Comparison of ENCODE assay signal across 8 cellular contexts in the genomic region with DNA sequence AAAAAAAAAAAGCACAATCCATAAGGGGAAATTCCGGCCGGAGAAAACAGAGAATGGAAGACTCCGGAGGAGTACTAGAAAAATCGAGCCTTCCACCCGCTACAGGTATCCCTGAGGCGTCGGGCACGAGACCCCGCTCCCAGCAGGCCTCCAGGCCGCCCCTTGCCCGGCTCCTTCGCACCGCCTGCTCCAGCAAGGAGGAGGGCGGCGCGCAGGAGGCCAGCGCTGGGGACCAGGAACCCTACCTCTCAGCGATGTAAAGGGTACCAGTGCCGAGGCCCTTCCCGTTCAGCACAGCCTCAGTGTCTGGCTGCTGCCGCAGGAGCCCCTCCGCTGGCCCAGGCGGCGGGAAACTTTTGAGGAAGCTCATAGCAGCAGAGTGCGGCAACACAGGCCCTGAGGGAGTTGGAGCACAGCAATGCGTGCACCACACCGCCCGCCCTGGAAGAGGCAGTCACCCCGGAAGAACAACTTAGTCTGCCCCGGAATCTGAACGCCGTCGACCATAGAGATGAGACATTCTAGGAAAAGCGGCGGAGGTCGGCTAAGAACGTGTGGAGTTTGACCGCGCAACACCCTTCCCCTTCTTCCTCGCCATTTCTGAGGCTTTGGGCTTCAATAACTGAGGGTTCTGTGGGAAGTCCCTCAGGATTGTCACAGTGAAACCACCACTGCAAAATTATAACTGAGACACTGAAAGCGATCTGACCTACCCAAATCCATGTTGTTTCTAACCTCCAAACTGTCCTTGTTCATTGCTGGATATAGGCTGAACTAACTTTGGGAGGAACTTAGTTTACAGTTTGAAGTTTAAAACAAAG. TPM values are rescaled to one million over a fixed set of nuclear protein-coding genes. Genes with fewer than 3 reads are reported as not detected.
DNase-seq lines count a peak whose midpoint lies in the region; ATAC-seq and TF ChIP-seq lines count a peak whose summit lies in the region.

Gene CLNS1A (minus strand): TSS at position 450 of the 821 bp plus-strand sequence. CDS start 80 bp downstream, at position 370.

- WGBS in tibial nerve, 2 donors, result 0 to 2% methylated on average over 28 of the region's 41 CpGs

- H3K27me3 ChIP-seq in SU-DHL-6 (ENCODE audit: low read length), result no peaks in the 10 kb centered on the region
- no peaks in the 10 kb centered on the region for H3K27me3 ChIP-seq in cardiac muscle cell
- H3K27me3 ChIP-seq in parathyroid adenoma (ENCODE audit: control insufficient read depth, insufficient read depth, low read length), result no peaks in the 10 kb centered on the region
- no peaks in the 10 kb centered on the region for H3K27me3 ChIP-seq in tibial nerve

- POLR2A ChIA-PET in GM10248 (lab: Yijun Ruan, JAX), result no interaction called here

- peak; percentile 31 to 62 for TF ChIP-seq POLR2A in tibial nerve (IDR thresholded peaks at IDR 0.05)

- H2AFZ ChIP-seq in SU-DHL-6 (ENCODE audit: low read depth, low read length, severe bottlenecking) (peak within 1 kb of the TSS; percentile 60), parathyroid adenoma (peak within 1 kb of the TSS; percentile 93)

- peak; percentile 95 for ATAC-seq in HG02623 (IDR thresholded peaks at IDR 0.05; ENCODE audit: unreplicated experiment)

- TF ChIP-seq CTCF in GM10248 (IDR thresholded peaks at IDR 0.05; ENCODE audit: control extremely low read depth, extremely low read depth, low read depth, missing control alignments) (no peak), SU-DHL-6 (IDR thresholded peaks at IDR 0.05; ENCODE audit: insufficient read depth, low read length, poor library complexity, severe bottlenecking) (no peak), cardiac muscle cell (IDR thresholded peaks at IDR 0.05; ENCODE audit: low read depth, low read length) (no peak), parathyroid adenoma (IDR thresholded peaks at IDR 0.05) (no peak), tibial nerve (IDR thresholded peaks at IDR 0.05) (no peak)

- peaks cover 6% of the 10 kb centered on the region for H3K4me1 ChIP-seq in cardiac muscle cell (ENCODE audit: low read depth)
- no peaks in the 10 kb centered on the region for H3K4me1 ChIP-seq in parathyroid adenoma
- H3K4me1 ChIP-seq in tibial nerve, result peaks cover 0 to 35% (median 16%) of the 10 kb centered on the region in 4 donors

- H4K20me1 ChIP-seq in SU-DHL-6 (ENCODE audit: low read depth, low read length), result no peaks in the 10 kb centered on the region

- no peaks in the 10 kb centered on the region for H3K9me3 ChIP-seq in SU-DHL-6 (ENCODE audit: insufficient read depth, low read length)
- no peaks in the 10 kb centered on the region for H3K9me3 ChIP-seq in cardiac muscle cell (ENCODE audit: low read depth)
- H3K9me3 ChIP-seq in parathyroid adenoma (ENCODE audit: control insufficient read depth, low read length), result no peaks in the 10 kb centered on the region
- H3K9me3 ChIP-seq in tibial nerve, result no peaks in the 10 kb centered on the region

- CTCF ChIA-PET in GM10248 (lab: Yijun Ruan, JAX), result no interaction called here

- H3K36me3 ChIP-seq in SU-DHL-6 (ENCODE audit: low read length), result no peaks in the 10 kb centered on the region
- H3K36me3 ChIP-seq in cardiac muscle cell, result no peaks in the 10 kb centered on the region
- no peaks in the 10 kb centered on the region for H3K36me3 ChIP-seq in parathyroid adenoma (ENCODE audit: control insufficient read depth, insufficient read depth, low read length)
- no peaks in the 10 kb centered on the region for H3K36me3 ChIP-seq in tibial nerve

- H3K9ac ChIP-seq in SU-DHL-6 (ENCODE audit: low read length), result peak within 1 kb of the TSS; percentile 74
- H3K9ac ChIP-seq in parathyroid adenoma, result peak within 1 kb of the TSS; percentile 46

- H3K4me2 ChIP-seq in SU-DHL-6 (ENCODE audit: low read depth, low read length, poor library complexity, severe bottlenecking) (peak within 1 kb of the TSS; percentile 73), parathyroid adenoma (ENCODE audit: low read length) (peak within 1 kb of the TSS; percentile 77)

- H3K4me3 ChIP-seq in SU-DHL-6 (ENCODE audit: insufficient read depth, low read length, poor library complexity, severe bottlenecking) (peak within 1 kb of the TSS; percentile 70), cardiac muscle cell (peak within 1 kb of the TSS; percentile 98), parathyroid adenoma (ENCODE audit: low read depth, low read length) (peak within 1 kb of the TSS; percentile 88), tibial nerve (peak within 1 kb of the TSS; percentile 63 to 84 (median 82))

- no peaks in the 10 kb centered on the region for H3K9me2 ChIP-seq in SU-DHL-6 (replicated peaks; ENCODE audit: insufficient read depth, low read length)

- H3K27ac ChIP-seq in SU-DHL-6 (ENCODE audit: low read depth, low read length), result peak within 1 kb of the TSS; percentile 43
- peak within 1 kb of the TSS; percentile 89 for H3K27ac ChIP-seq in cardiac muscle cell
- H3K27ac ChIP-seq in parathyroid adenoma, result peak within 1 kb of the TSS; percentile 79
- peak within 1 kb of the TSS; percentile 24 to 85 (median 70) for H3K27ac ChIP-seq in tibial nerve

- peak in 1 of 2 donors; percentile 90 for TF ChIP-seq EP300 in tibial nerve (IDR thresholded peaks at IDR 0.05)

- DNase-seq in GM10248 (ENCODE audit: extremely low spot score) (peak; percentile 87), NCI-H1105 (lab: John Stamatoyannopoulos, UW) (peak; percentile 90), cardiac muscle cell (ENCODE audit: low read depth in 1 of 2, low spot score in 1 of 2) (peak; percentile 90 to 93), tibial nerve (ENCODE audit: low spot score in 2 of 2) (peak; percentile 70 to 85)
- peak; percentile 49 for DNase-seq in activated naive CD8-positive, alpha-beta T cell treated with anti-CD3 and anti-CD28 coated beads, Interleukin-2, amount 50 U/mL, for 16 hours (ENCODE audit: low read depth, low spot score)

- no peaks in the 10 kb centered on the region; the same call in 1 of the 2 replicates for H3F3A ChIP-seq in SU-DHL-6 (ENCODE audit: insufficient read depth)

- H3K79me2 ChIP-seq in SU-DHL-6 (ENCODE audit: insufficient read depth, low read length), result peaks cover 52% of the 10 kb centered on the region
- H3K79me2 ChIP-seq in parathyroid adenoma, result peaks cover 5% of the 10 kb centered on the region

RNA-seq across cellular contexts. Expression of gene CLNS1A, which starts in this region (rescaled TPM):
- total RNA-seq in cardiac muscle cell, result 122 and 152 TPM in 2 replicates
- 122 and 142 TPM in 2 replicates for polyA plus RNA-seq in cardiac muscle cell
- total RNA-seq in tibial nerve, result 10 to 100 TPM; 56.7 to 92.3 (median 68.9) TPM

Comparison
In these comparisons a context has a peak if more than half of its experiments do, and no peak if none do; other contexts are left out.
1. Peak in every context shown above with its lines: DNase-seq, ATAC-seq, H3K4me3 ChIP-seq and H3K27ac ChIP-seq.